14 cellular contexts compared by ENCODE assay signal in genomic region chr4:102574317-102574716, GRCh38.
A peak's percentile ranks its signal among the peaks of the same experiment; 100 is the strongest.
DNase-seq lines count a peak whose midpoint lies in the region; ATAC-seq, FAIRE-seq and TF ChIP-seq lines count a peak whose summit lies in the region.
"Had no signal": no experiment of that assay in that cellular context is flagged by ENCODE, and none has a peak within 500 bp of the region (broad histone marks: within the 10 kb centered on the region; RNA-seq: fewer than 3 reads in every experiment).

No MANE protein-coding gene starts in this region.

- no peak overlapping the region for H3K4me2 ChIP-seq in K562 (ENCODE audit: insufficient read depth, low read length)

- TF ChIP-seq CTCF in heart left ventricle (IDR thresholded peaks at IDR 0.05), result no peak
- no peak for TF ChIP-seq CTCF in K562 (IDR thresholded peaks at IDR 0.05 in 2 of 3, conservative IDR thresholded peaks at IDR 0.05 in 1 of 3; ENCODE audit: insufficient read depth in 2 of 3, low read depth in 1 of 3, low read length in 3 of 3)
- TF ChIP-seq CTCF in Caco-2 (IDR thresholded peaks at IDR 0.05; ENCODE audit: insufficient read depth in 1 of 2, low read depth in 1 of 2, low read length in 1 of 2, severe bottlenecking in 1 of 2, unreplicated experiment in 1 of 2), result no peak

- TF ChIP-seq POLR2A in heart left ventricle (IDR thresholded peaks at IDR 0.05), result no peak
- no peak for TF ChIP-seq POLR2A in K562 (conservative IDR thresholded peaks at IDR 0.05)

- POLR2A ChIA-PET in K562 (lab: Yijun Ruan, JAX) (no interaction called here), Caco-2 (lab: Charles Lee) (no interaction called here)

- H3K27ac ChIP-seq in heart left ventricle (peak overlapping the region in 1 of 12 donors; percentile 25), K562 (ENCODE audit: extremely low read depth, low read depth, low read length) (no peak overlapping the region)
- H3K27ac ChIP-seq: dorsolateral prefrontal cortex, thyroid gland had no signal

- peak; percentile 35 for FAIRE-seq in K562 (lab: Jason Lieb, UNC)

- peaks cover 0 to 7% (median 0%) of the 10 kb centered on the region in 12 donors for H3K9me3 ChIP-seq in heart left ventricle
- no peaks in the 10 kb centered on the region for H3K9me3 ChIP-seq in K562 (replicated peaks; ENCODE audit: control insufficient read depth, insufficient read depth, low read depth, low read length)
- H3K9me3 ChIP-seq in Caco-2, result peaks cover 8% of the 10 kb centered on the region; the same call in 1 of the 2 replicates
- H3K9me3 ChIP-seq: thyroid gland had no signal

- H3K9me3 Mint-ChIP-seq in stimulated activated naive CD8-positive, alpha-beta T cell treated with anti-CD3 and anti-CD28 coated beads, Interleukin-15, Interleukin-2, amounts not matched to agents 100 ng/mL and 50 ng/mL, for 24 hours, result peaks cover 1% of the 10 kb centered on the region
- H3K9me3 Mint-ChIP-seq in Caco-2 (ENCODE audit: unreplicated experiment), result peaks cover 9% of the 10 kb centered on the region

- H3K79me2 ChIP-seq in K562 (ENCODE audit: control insufficient read depth, insufficient read depth, low read length), result no peaks in the 10 kb centered on the region

- DNase-seq in heart left ventricle, result no peak
- DNase-seq in Right ventricle myocardium inferior (ENCODE audit: missing footprints), result no peak
- peak; percentile 27 to 48 for DNase-seq in NOMO-1 (lab: John Stamatoyannopoulos, UW; ENCODE audit: unreplicated experiment in 2 of 2)
- peak in 1 of 4 experiments; percentile 12 for DNase-seq in K562 (ENCODE audit: extremely low read depth in 1 of 4, low spot score in 3 of 4)
- DNase-seq in Caco-2, result no peak
- DNase-seq in EL, result no peak
- DNase-seq: activated CD8-positive, alpha-beta memory T cell treated with anti-CD3 and anti-CD28 coated beads, Interleukin-2, amount 50 U/mL, for 4 hours; COR-L47; dorsolateral prefrontal cortex; NCI-H1092 treated with DMSO at 0.1 percent for 48 hours; RPMI8226; thyroid gland had no signal

- peaks cover 0 to 35% (median 28%) of the 10 kb centered on the region in 9 donors for H3K36me3 ChIP-seq in heart left ventricle
- 0 out of 3 replicates have a peak, but pooled peaks cover 2% of the 10 kb centered on the region for H3K36me3 ChIP-seq in K562 (ENCODE audit: control insufficient read depth, insufficient read depth, low read length)
- H3K36me3 ChIP-seq in Caco-2 (ENCODE audit: control insufficient read depth, insufficient read depth, low read length), result peaks cover 2% of the 10 kb centered on the region; the same call in 1 of the 2 replicates

- BruUV-seq in K562 (replicated peaks; lab: Mats Ljungman, UMichigan) (no TSS peak), Caco-2 (replicated peaks; lab: Mats Ljungman, UMichigan) (no TSS peak)

- no peak for TF ChIP-seq EP300 in K562 (IDR thresholded peaks at IDR 0.05; ENCODE audit: low read length)

- ATAC-seq in heart left ventricle, result peak; percentile 37 to 77 (median 66)
- ATAC-seq in Right ventricle myocardium inferior, result no peak
- peak; percentile 65 for ATAC-seq in K562
- ATAC-seq in GM21717 (IDR thresholded peaks at IDR 0.05; ENCODE audit: unreplicated experiment), result no peak

- H4K20me1 ChIP-seq in K562 (replicated peaks; ENCODE audit: control insufficient read depth, insufficient read depth, low read length), result no peaks in the 10 kb centered on the region

- peaks cover 92% of the 10 kb centered on the region for H3K36me3 Mint-ChIP-seq in stimulated activated naive CD8-positive, alpha-beta T cell treated with anti-CD3 and anti-CD28 coated beads, Interleukin-15, Interleukin-2, amounts not matched to agents 100 ng/mL and 50 ng/mL, for 24 hours (ENCODE audit: low read depth)
- peaks cover 18% of the 10 kb centered on the region for H3K36me3 Mint-ChIP-seq in Caco-2 (ENCODE audit: insufficient read depth, unreplicated experiment)

- no peak overlapping the region for H3K9ac ChIP-seq in K562 (ENCODE audit: insufficient read depth in 1 of 2, low read depth in 2 of 2, low read length in 2 of 2)

- no peak for TF ChIP-seq RAD21 in K562 (CRISPR knock-in tag; conservative IDR thresholded peaks at IDR 0.05 in 1 of 2, IDR thresholded peaks at IDR 0.05 in 1 of 2)

- intact Hi-C loops in heart left ventricle (cut with DNase I), result no loop called here
- intact Hi-C loops in Right ventricle myocardium inferior (cut with DNase I), result no loop called here
- intact Hi-C loops in K562 (cut with micrococcal nuclease), result no loop called here
- intact Hi-C loops in Caco-2 (cut with micrococcal nuclease; ENCODE audit: unreplicated experiment), result no loop called here

- H3K27me3 ChIP-seq in heart left ventricle, result no peaks in the 10 kb centered on the region
- no peaks in the 10 kb centered on the region for H3K27me3 ChIP-seq in K562 (ENCODE audit: control insufficient read depth in 2 of 2, insufficient read depth in 2 of 2, low read length in 2 of 2)
- no peaks in the 10 kb centered on the region for H3K27me3 ChIP-seq in Caco-2 (replicated peaks; ENCODE audit: control insufficient read depth, insufficient read depth, low read length)
- H3K27me3 ChIP-seq: dorsolateral prefrontal cortex, thyroid gland had no signal

- no peaks in the 10 kb centered on the region for H3K9me1 ChIP-seq in K562 (ENCODE audit: control insufficient read depth, insufficient read depth, low read length)

- H2AFZ ChIP-seq in K562 (ENCODE audit: low read depth, low read length), result no peak overlapping the region

- WGBS in heart left ventricle, 4 donors, result 39 to 57% (median 53%) methylated on average over 2 of the region's 2 CpGs
- WGBS in K562 (ENCODE audit: insufficient coverage, low coverage, missing lambda C conversion rate), result 75% methylated on average over 2 of the region's 2 CpGs

- H3K27ac Mint-ChIP-seq in stimulated activated naive CD8-positive, alpha-beta T cell treated with anti-CD3 and anti-CD28 coated beads, Interleukin-15, Interleukin-2, amounts not matched to agents 100 ng/mL and 50 ng/mL, for 24 hours, result peak overlapping the region; percentile 64
- no peak overlapping the region for H3K27ac Mint-ChIP-seq in Caco-2 (ENCODE audit: unreplicated experiment)

- peak overlapping the region; percentile 6 for H3K4me3 Mint-ChIP-seq in stimulated activated naive CD8-positive, alpha-beta T cell treated with anti-CD3 and anti-CD28 coated beads, Interleukin-15, Interleukin-2, amounts not matched to agents 100 ng/mL and 50 ng/mL, for 24 hours
- H3K4me3 Mint-ChIP-seq in Caco-2 (ENCODE audit: unreplicated experiment), result no peak overlapping the region

- CTCF ChIA-PET in K562 (lab: Yijun Ruan, JAX; ENCODE audit: low intra/inter-chr PET ratio), result no interaction called here
- CTCF ChIA-PET in Caco-2 (lab: Charles Lee), result no interaction called here

- H3K4me3 ChIP-seq in heart left ventricle, result no peak overlapping the region
- no peak overlapping the region for H3K4me3 ChIP-seq in K562
- H3K4me3 ChIP-seq in Caco-2 (ENCODE audit: low read depth, low read length), result no peak overlapping the region
- H3K4me3 ChIP-seq: dorsolateral prefrontal cortex, thyroid gland had no signal

- peaks cover 0 to 32% (median 5%) of the 10 kb centered on the region in 12 donors for H3K4me1 ChIP-seq in heart left ventricle
- no peaks in the 10 kb centered on the region for H3K4me1 ChIP-seq in K562 (replicated peaks in 1 of 2; ENCODE audit: control insufficient read depth in 2 of 2, insufficient read depth in 2 of 2, low read length in 2 of 2)
- peaks cover 12% of the 10 kb centered on the region for H3K4me1 ChIP-seq in Caco-2
- H3K4me1 ChIP-seq: thyroid gland had no signal

- in situ Hi-C loops in K562 (cut with MboI), result no loop called here

- no peaks in the 10 kb centered on the region for H3K27me3 Mint-ChIP-seq in stimulated activated naive CD8-positive, alpha-beta T cell treated with anti-CD3 and anti-CD28 coated beads, Interleukin-15, Interleukin-2, amounts not matched to agents 100 ng/mL and 50 ng/mL, for 24 hours
- no peaks in the 10 kb centered on the region for H3K27me3 Mint-ChIP-seq in Caco-2 (ENCODE audit: insufficient read depth, unreplicated experiment)

- H3K4me1 Mint-ChIP-seq in stimulated activated naive CD8-positive, alpha-beta T cell treated with anti-CD3 and anti-CD28 coated beads, Interleukin-15, Interleukin-2, amounts not matched to agents 100 ng/mL and 50 ng/mL, for 24 hours (ENCODE audit: low read depth), result peaks cover 70% of the 10 kb centered on the region
- peaks cover 25% of the 10 kb centered on the region for H3K4me1 Mint-ChIP-seq in Caco-2 (ENCODE audit: low read depth, unreplicated experiment)

TF ChIP-seq in K562, 482 proteins besides CTCF, POLR2A, EP300 and RAD21:
- TF ChIP-seq ETV5 (CRISPR knock-in tag; IDR thresholded peaks at IDR 0.05; ENCODE audit: low read depth) (peak; percentile 39; the same call in 1 of the 2 replicates), HMG20B (CRISPR knock-in tag; IDR thresholded peaks at IDR 0.05) (no peak)

Comparison
In these comparisons a context has a peak if more than half of its experiments do, and no peak if none do; other contexts are left out.
1. ATAC-seq: peak in heart left ventricle (4 of 4) and K562 (single experiment); none in Right ventricle myocardium inferior (single experiment) and GM21717 (single experiment).
2. DNase-seq: peak in NOMO-1 (2 of 2); none in heart left ventricle (0 of 5), Right ventricle myocardium inferior (single experiment), Caco-2 (0 of 2) and EL (single experiment).